ENCODE assay signal across 9 cellular contexts in genomic region chr16:1991135-1991551, GRCh38. TPM values are rescaled to one million over a fixed set of nuclear protein-coding genes. Genes with fewer than 3 reads are reported as not detected.
DNase-seq lines count a peak whose midpoint lies in the region; ATAC-seq and TF ChIP-seq lines count a peak whose summit lies in the region.
"Had no signal": no experiment of that assay in that cellular context is flagged by ENCODE, and none has a peak within 500 bp of the region (broad histone marks: within the 10 kb centered on the region; RNA-seq: fewer than 3 reads in every experiment).

No MANE protein-coding gene starts in this region.

- TF ChIP-seq CTCF in WTC11 (IDR thresholded peaks at IDR 0.05), result no peak

- peaks cover 22% of the 10 kb centered on the region for H3K4me1 ChIP-seq in CD4-positive, alpha-beta memory T cell (ENCODE audit: insufficient read depth, low read length)
- H3K4me1 ChIP-seq in iPS-18a (ENCODE audit: control insufficient read depth, low read depth, low read length), result peaks cover 6% of the 10 kb centered on the region

- no peaks in the 10 kb centered on the region for H3K9me3 ChIP-seq in CD4-positive, alpha-beta memory T cell (ENCODE audit: control insufficient read depth in 1 of 2, low read length in 2 of 2)
- no peaks in the 10 kb centered on the region for H3K9me3 ChIP-seq in iPS-18a (ENCODE audit: control insufficient read depth, low read depth, low read length)

- peaks cover 6 to 7% of the 10 kb centered on the region in 2 donors for H3K27me3 Mint-ChIP-seq in CD4-positive, alpha-beta memory T cell
- peaks cover 24% of the 10 kb centered on the region for H3K27me3 Mint-ChIP-seq in WTC11 (ENCODE audit: low read depth)

- peaks cover 6% of the 10 kb centered on the region in 2 donors for H3K36me3 Mint-ChIP-seq in CD4-positive, alpha-beta memory T cell
- H3K36me3 Mint-ChIP-seq in WTC11, result peaks cover 5% of the 10 kb centered on the region; the same call in 1 of the 2 replicates

- ATAC-seq in GM21423 (IDR thresholded peaks at IDR 0.05; ENCODE audit: unreplicated experiment) (peak; percentile 37), WTC11 (no peak), GM19463 (IDR thresholded peaks at IDR 0.05; ENCODE audit: unreplicated experiment) (no peak), HG02588 (IDR thresholded peaks at IDR 0.05; ENCODE audit: unreplicated experiment) (no peak)

- POLR2A ChIA-PET in CD4-positive, alpha-beta memory T cell (lab: Charles Lee; ENCODE audit: partially characterized antibody), result interaction anchor here (1.1 to 5.7 kb wide), 9 partner anchors 10 to 219 kb away, joined by 3 to 71 read pairs (median 25); partner anchors contain the start of genes EME2, MRPS34, MSRB1 and NDUFB10
- POLR2A ChIA-PET in WTC11 (lab: Charles Lee), result interaction anchor here (0.6 to 1.1 kb wide), 2 partner anchors 20 to 48 kb away, joined by 3 to 4 read pairs; partner anchors contain the start of gene MSRB1

- peak overlapping the region; percentile 73 to 84 (median 78) for H3K4me3 Mint-ChIP-seq in CD4-positive, alpha-beta memory T cell
- peak overlapping the region; percentile 76 for H3K4me3 Mint-ChIP-seq in WTC11

- no peaks in the 10 kb centered on the region for H3K27me3 ChIP-seq in CD4-positive, alpha-beta memory T cell (ENCODE audit: insufficient read depth, low read length)
- peaks cover 30% of the 10 kb centered on the region for H3K27me3 ChIP-seq in iPS-18a (ENCODE audit: control insufficient read depth, insufficient read depth, low read length)

- peak overlapping the region; percentile 61 for H3K27ac ChIP-seq in CD4-positive, alpha-beta memory T cell (ENCODE audit: low read depth, low read length)
- H3K27ac ChIP-seq in iPS-18a (ENCODE audit: low read length), result no peak overlapping the region

- DNase-seq in CD4-positive, alpha-beta memory T cell, result peak in 4 of 5 donors; percentile 46 to 83 (median 51)
- DNase-seq in WTC11 (ENCODE audit: low spot score), result no peak
- DNase-seq in islet precursor cell, result no peak
- DNase-seq in HuH-7.5 (ENCODE audit: low spot score), result no peak

- peaks cover 6 to 30% (median 16%) of the 10 kb centered on the region in 4 donors for H3K4me1 Mint-ChIP-seq in CD4-positive, alpha-beta memory T cell
- peaks cover 17% of the 10 kb centered on the region for H3K4me1 Mint-ChIP-seq in WTC11

- peak overlapping the region; percentile 76 to 93 (median 85) for H3K27ac Mint-ChIP-seq in CD4-positive, alpha-beta memory T cell
- H3K27ac Mint-ChIP-seq in WTC11, result peak overlapping the region; percentile 48; the same call in 1 of the 2 replicates

- intact Hi-C loops in CD4-positive, alpha-beta memory T cell (cut with micrococcal nuclease), result loop anchor here (2.0 to 5.0 kb wide), 2 partner anchors 18 to 49 kb away; partner anchors contain the start of genes MSRB1 and TBL3

- peak overlapping the region; percentile 36 to 52 for H3K4me3 ChIP-seq in CD4-positive, alpha-beta memory T cell (ENCODE audit: low read length in 2 of 2)
- H3K4me3 ChIP-seq in iPS-18a (ENCODE audit: low read length), result peak overlapping the region; percentile 60

- peaks cover 0 to 1% (median 0%) of the 10 kb centered on the region in 8 donors for H3K9me3 Mint-ChIP-seq in CD4-positive, alpha-beta memory T cell
- no peaks in the 10 kb centered on the region for H3K9me3 Mint-ChIP-seq in WTC11

- no peak overlapping the region for H3K9ac ChIP-seq in iPS-18a (ENCODE audit: low read length)

- no peaks in the 10 kb centered on the region for H3K36me3 ChIP-seq in CD4-positive, alpha-beta memory T cell (ENCODE audit: insufficient read depth, low read length)
- peaks cover 4% of the 10 kb centered on the region for H3K36me3 ChIP-seq in iPS-18a (ENCODE audit: control insufficient read depth, low read depth, low read length)

- CTCF ChIA-PET in CD4-positive, alpha-beta memory T cell (lab: Charles Lee; ENCODE audit: partially characterized antibody), result interaction anchor here (1.2 to 1.6 kb wide), 2 partner anchors 13 to 149 kb away, joined by 5 to 7 read pairs; no protein-coding TSS in a partner anchor
- CTCF ChIA-PET in WTC11 (lab: Charles Lee), result interaction anchor here (0.9 to 6.4 kb wide), 7 partner anchors 9 to 204 kb away, joined by 3 to 59 read pairs (median 5); no protein-coding TSS in a partner anchor

TF ChIP-seq in WTC11, 78 proteins besides CTCF, POLR2A, EP300 and RAD21:
- TF ChIP-seq CBFB (CRISPR knock-in tag; IDR thresholded peaks at IDR 0.05; ENCODE audit: low read depth) (no peak), SP1 (CRISPR knock-in tag; conservative IDR thresholded peaks at IDR 0.05) (no peak), CREM (CRISPR knock-in tag; IDR thresholded peaks at IDR 0.05) (no peak), E2F4 (CRISPR knock-in tag; IDR thresholded peaks at IDR 0.05; ENCODE audit: borderline replicate concordance, low read depth) (no peak), PRRX2 (CRISPR knock-in tag; IDR thresholded peaks at IDR 0.05) (no peak), FOXK1 (CRISPR knock-in tag; IDR thresholded peaks at IDR 0.05) (no peak), ATF3 (CRISPR knock-in tag; conservative IDR thresholded peaks at IDR 0.05) (no peak), TEAD1 (CRISPR knock-in tag; IDR thresholded peaks at IDR 0.05) (no peak), FOXJ3 (CRISPR knock-in tag; IDR thresholded peaks at IDR 0.05; ENCODE audit: borderline replicate concordance) (no peak), KAT7 (CRISPR knock-in tag; IDR thresholded peaks at IDR 0.05; ENCODE audit: borderline replicate concordance) (no peak), RELA (CRISPR knock-in tag; IDR thresholded peaks at IDR 0.05; ENCODE audit: borderline replicate concordance) (no peak), ZNF532 (CRISPR knock-in tag; IDR thresholded peaks at IDR 0.05; ENCODE audit: borderline replicate concordance) (no peak)

RNA-seq across cellular contexts. Expression of gene SYNGR3, which starts 1.4 kb away (rescaled TPM):
- total RNA-seq in CD4-positive, alpha-beta memory T cell, result 1 to 10 TPM; 1.6 TPM
- polyA plus RNA-seq in CD4-positive, alpha-beta memory T cell, result 1 to 10 TPM in 1 of 2 donors, under 1 TPM in 1; 0.50 to 2.2 TPM
- total RNA-seq in WTC11 (2021), result 41.5 to 53.5 TPM (median 51.2 TPM) in 3 replicates

RNA-seq across cellular contexts. Expression of gene GFER, which starts 7.2 kb away (rescaled TPM):
- 10 to 100 TPM; 19.6 to 22.6 TPM for total RNA-seq in CD4-positive, alpha-beta memory T cell
- polyA plus RNA-seq in CD4-positive, alpha-beta memory T cell, result 10 to 100 TPM; 32.2 to 35.7 TPM
- 56.0 to 58.5 TPM (median 57.0 TPM) in 3 replicates for total RNA-seq in WTC11 (2021)

RNA-seq across cellular contexts. Expression of gene NOXO1, which starts 9.9 kb away (rescaled TPM):
- under 1 TPM; 0.47 to 0.84 TPM for total RNA-seq in CD4-positive, alpha-beta memory T cell
- polyA plus RNA-seq in CD4-positive, alpha-beta memory T cell, result under 1 TPM; 0.50 to 0.54 TPM
- total RNA-seq in WTC11 (2021), result 5.7 to 7.7 TPM (median 6.9 TPM) in 3 replicates
- total RNA-seq: right cardiac atrium had no signal

RNA-seq across cellular contexts. Expression of gene ZNF598, which starts 18.5 kb away (rescaled TPM):
- total RNA-seq in CD4-positive, alpha-beta memory T cell, result 10 to 100 TPM; 48.5 to 49.8 TPM
- 10 to 100 TPM in 1 of 2 donors, 1 to 10 TPM in 1; 3.1 to 10.0 TPM for polyA plus RNA-seq in CD4-positive, alpha-beta memory T cell
- total RNA-seq in WTC11 (2021), result 53.9 to 66.4 TPM (median 55.5 TPM) in 3 replicates

RNA-seq across cellular contexts. Expression of gene TBL3, which starts 19.3 kb away (rescaled TPM):
- 10 to 100 TPM; 33.2 to 35.0 TPM for total RNA-seq in CD4-positive, alpha-beta memory T cell
- 10 to 100 TPM; 44.1 to 47.6 TPM for polyA plus RNA-seq in CD4-positive, alpha-beta memory T cell
- 67.6 to 73.4 TPM (median 71.3 TPM) in 3 replicates for total RNA-seq in WTC11 (2021)

Comparison
In these comparisons a context has a peak if more than half of its experiments do, and no peak if none do; other contexts are left out.
1. DNase-seq: peak in CD4-positive, alpha-beta memory T cell (4 of 5); none in WTC11 (single experiment), islet precursor cell (single experiment) and HuH-7.5 (single experiment).
2. RNA of gene SYNGR3, which starts 1.4 kb away (total RNA-seq): 41.5 to 53.5 TPM in WTC11; 1.6 TPM in CD4-positive, alpha-beta memory T cell; every median in the first group is over 10 times any median in the second.